In genomic region chr3:42214064-42214463, GRCh38 we compare ENCODE assay signal across 13 cellular contexts. TPM values are rescaled to one million over a fixed set of nuclear protein-coding genes. Genes with fewer than 3 reads are reported as not detected.
DNase-seq lines count a peak whose midpoint lies in the region; ATAC-seq and TF ChIP-seq lines count a peak whose summit lies in the region.
"Had no signal": no experiment of that assay in that cellular context is flagged by ENCODE, and none has a peak within 500 bp of the region (broad histone marks: within the 10 kb centered on the region; RNA-seq: fewer than 3 reads in every experiment).

No MANE protein-coding gene starts in this region.

- H3K9me3 ChIP-seq in thymus (ENCODE audit: control insufficient read depth): no peaks in the 10 kb centered on the region
- H3K9me3 ChIP-seq in prostate gland: no peaks in the 10 kb centered on the region
- H3K9me3 ChIP-seq: HAP-1 had no signal

- H3K4me1 ChIP-seq in thymus (ENCODE audit: control insufficient read depth, insufficient read depth, low read length): peaks cover 55% of the 10 kb centered on the region
- H3K4me1 ChIP-seq in prostate gland (replicated peaks): no peaks in the 10 kb centered on the region
- H3K4me1 ChIP-seq: HAP-1 had no signal

- H3K9me3 Mint-ChIP-seq in activated T-cell treated with anti-CD3 and anti-CD28 coated beads, Interleukin-2, amount 50 U/mL, for 24 hours: no peaks in the 10 kb centered on the region
- H3K9me3 Mint-ChIP-seq in activated T-cell treated with anti-CD3 and anti-CD28 coated beads, Interleukin-2, amount 50 U/mL, for 72 hours: no peaks in the 10 kb centered on the region
- H3K9me3 Mint-ChIP-seq in chondrocyte (ENCODE audit: low read depth): no peaks in the 10 kb centered on the region

- no peak overlapping the region for H3K4me3 ChIP-seq in thymus (ENCODE audit: low read length)
- no peak overlapping the region for H3K4me3 ChIP-seq in prostate gland
- H3K4me3 ChIP-seq: HAP-1 had no signal

- H3K36me3 Mint-ChIP-seq in activated T-cell treated with anti-CD3 and anti-CD28 coated beads, Interleukin-2, amount 50 U/mL, for 24 hours (ENCODE audit: low read depth): peaks cover 41% of the 10 kb centered on the region
- H3K36me3 Mint-ChIP-seq in activated T-cell treated with anti-CD3 and anti-CD28 coated beads, Interleukin-2, amount 50 U/mL, for 72 hours (ENCODE audit: insufficient read depth in 2 of 2): no peaks in the 10 kb centered on the region
- peaks cover 31% of the 10 kb centered on the region for H3K36me3 Mint-ChIP-seq in chondrocyte (ENCODE audit: low read depth)

- H3K27me3 Mint-ChIP-seq in activated T-cell treated with anti-CD3 and anti-CD28 coated beads, Interleukin-2, amount 50 U/mL, for 24 hours: no peaks in the 10 kb centered on the region
- H3K27me3 Mint-ChIP-seq in activated T-cell treated with anti-CD3 and anti-CD28 coated beads, Interleukin-2, amount 50 U/mL, for 72 hours (ENCODE audit: low read depth): no peaks in the 10 kb centered on the region
- H3K27me3 Mint-ChIP-seq in chondrocyte (ENCODE audit: low read depth): no peaks in the 10 kb centered on the region

- peak overlapping the region; percentile 57 for H3K27ac Mint-ChIP-seq in activated T-cell treated with anti-CD3 and anti-CD28 coated beads, Interleukin-2, amount 50 U/mL, for 24 hours
- no peak overlapping the region for H3K27ac Mint-ChIP-seq in activated T-cell treated with anti-CD3 and anti-CD28 coated beads, Interleukin-2, amount 50 U/mL, for 72 hours
- no peak overlapping the region for H3K27ac Mint-ChIP-seq in chondrocyte (ENCODE audit: unreplicated experiment)

- no peaks in the 10 kb centered on the region for H3K27me3 ChIP-seq in thymus (ENCODE audit: control insufficient read depth, insufficient read depth)
- H3K27me3 ChIP-seq in prostate gland (replicated peaks; ENCODE audit: insufficient read depth): no peaks in the 10 kb centered on the region

- no peak overlapping the region for H3K4me3 Mint-ChIP-seq in activated T-cell treated with anti-CD3 and anti-CD28 coated beads, Interleukin-2, amount 50 U/mL, for 24 hours
- peak overlapping the region in 1 of 2 donors; percentile 16 for H3K4me3 Mint-ChIP-seq in activated T-cell treated with anti-CD3 and anti-CD28 coated beads, Interleukin-2, amount 50 U/mL, for 72 hours
- H3K4me3 Mint-ChIP-seq in chondrocyte (ENCODE audit: unreplicated experiment): no peak overlapping the region

- peak overlapping the region; percentile 88 for H3K27ac ChIP-seq in thymus (ENCODE audit: low read depth)
- no peak overlapping the region for H3K27ac ChIP-seq in prostate gland

- WGBS in thymus: 23% methylated on average over 2 of the region's 2 CpGs
- WGBS in prostate gland: 71% methylated on average over 2 of the region's 2 CpGs

- H3K36me3 ChIP-seq in thymus (ENCODE audit: control insufficient read depth, insufficient read depth) (peaks cover 7% of the 10 kb centered on the region), prostate gland (no peaks in the 10 kb centered on the region)
- H3K36me3 ChIP-seq: HAP-1 had no signal

- DNase-seq in activated T-cell treated with anti-CD3 and anti-CD28 coated beads, Interleukin-2, amount 50 U/mL, for 24 hours: no peak
- DNase-seq in activated T-cell treated with anti-CD3 and anti-CD28 coated beads for 4 hours: no peak
- no peak for DNase-seq in activated T-cell treated with anti-CD3 and anti-CD28 coated beads, Interleukin-2, amount 50 U/mL, for 72 hours
- no peak for DNase-seq in prostate gland (ENCODE audit: low spot score)
- no peak for DNase-seq in chondrocyte (ENCODE audit: low spot score)
- DNase-seq in stimulated activated naive CD4-positive, alpha-beta T cell (lab: John Stamatoyannopoulos, UW): no peak
- DNase-seq: NCI-H69; stimulated activated CD4-positive, alpha-beta T cell treated with anti-CD3 and anti-CD28 coated beads, Interleukin-4, amount 100 ng/mL, for 1 hour; T-helper 9 cell had no signal

- intact Hi-C loops in prostate gland (cut with DNase I): no loop called here

- no peak for TF ChIP-seq POLR2A in prostate gland (IDR thresholded peaks at IDR 0.05)

- H3K4me1 Mint-ChIP-seq in activated T-cell treated with anti-CD3 and anti-CD28 coated beads, Interleukin-2, amount 50 U/mL, for 24 hours (ENCODE audit: low read depth): peaks cover 53% of the 10 kb centered on the region
- peaks cover 53% of the 10 kb centered on the region for H3K4me1 Mint-ChIP-seq in activated T-cell treated with anti-CD3 and anti-CD28 coated beads, Interleukin-2, amount 50 U/mL, for 72 hours (ENCODE audit: low read depth)
- H3K4me1 Mint-ChIP-seq in chondrocyte (ENCODE audit: low read depth): peaks cover 28% of the 10 kb centered on the region

- ATAC-seq in HG02885 (IDR thresholded peaks at IDR 0.05; ENCODE audit: poor library complexity, unreplicated experiment): peak; percentile 37
- peak; percentile 30 to 35 for ATAC-seq in activated T-cell treated with anti-CD3 and anti-CD28 coated beads, Interleukin-2, amount 50 U/mL, for 72 hours (replicated peaks in 1 of 2)

- TF ChIP-seq CTCF in prostate gland (IDR thresholded peaks at IDR 0.05) (no peak), chondrocyte (IDR thresholded peaks at IDR 0.05) (no peak)

RNA-seq across cellular contexts. Expression of gene CCK, which starts 51.9 kb away (rescaled TPM):
- total RNA-seq in activated T-cell treated with anti-CD3 and anti-CD28 coated beads, Interleukin-2, amount 50 U/mL, for 72 hours: not detected
- polyA plus RNA-seq in thymus: 9.0 TPM
- total RNA-seq in prostate gland: 10 to 100 TPM in 1 of 2 donors, 1 to 10 TPM in 1; 3.0 to 50.7 TPM
- total RNA-seq in chondrocyte: not detected in 3 replicates
- total RNA-seq: endothelial cell of umbilical vein had no signal
- polyA plus RNA-seq: endothelial cell of umbilical vein had no signal
